In genomic region chr16:86072328-86073102, GRCh38 we compare ENCODE assay signal across 8 cellular contexts.
A peak's percentile ranks its signal among the peaks of the same experiment; 100 is the strongest.
DNase-seq lines count a peak whose midpoint lies in the region; ATAC-seq and TF ChIP-seq lines count a peak whose summit lies in the region.

No MANE protein-coding gene starts in this region.

- H3K4me1 Mint-ChIP-seq in activated naive CD4-positive, alpha-beta T cell treated with anti-CD3 and anti-CD28 coated beads for 36 hours (ENCODE audit: low read depth): no peaks in the 10 kb centered on the region
- peaks cover 10% of the 10 kb centered on the region for H3K4me1 Mint-ChIP-seq in progenitor cell of endocrine pancreas (ENCODE audit: low read depth)
- H3K4me1 Mint-ChIP-seq in effector memory CD8-positive, alpha-beta T cell (ENCODE audit: low read depth in 2 of 2): peaks cover 0 to 2% of the 10 kb centered on the region in 2 donors

- no peak overlapping the region for H3K4me3 Mint-ChIP-seq in activated naive CD4-positive, alpha-beta T cell treated with anti-CD3 and anti-CD28 coated beads for 36 hours
- H3K4me3 Mint-ChIP-seq in progenitor cell of endocrine pancreas (ENCODE audit: low read depth): no peak overlapping the region
- no peak overlapping the region for H3K4me3 Mint-ChIP-seq in effector memory CD8-positive, alpha-beta T cell

- peak; percentile 33 for DNase-seq in AG09309 (ENCODE audit: low read depth)
- DNase-seq in GM20000 (ENCODE audit: low spot score): peak; percentile 81
- DNase-seq in NCI-H82 (lab: John Stamatoyannopoulos, UW): peak; percentile 66
- peak; percentile 73 for DNase-seq in activated naive CD4-positive, alpha-beta T cell treated with anti-CD3 and anti-CD28 coated beads for 36 hours
- DNase-seq in head of caudate nucleus: peak; percentile 38 to 89 (median 72)
- peak; percentile 70 for DNase-seq in progenitor cell of endocrine pancreas (ENCODE audit: low spot score, unreplicated experiment)
- no peak for DNase-seq in effector memory CD8-positive, alpha-beta T cell

- intact Hi-C loops in activated naive CD4-positive, alpha-beta T cell treated with anti-CD3 and anti-CD28 coated beads for 36 hours (cut with micrococcal nuclease): loop anchor here (1.0 kb wide), 1 partner anchor 448 kb away; no protein-coding TSS in a partner anchor
- intact Hi-C loops in head of caudate nucleus (cut with DNase I): loop anchor here (5.0 kb wide), 1 partner anchor 445 kb away; no protein-coding TSS in a partner anchor

- H3K27me3 Mint-ChIP-seq in activated naive CD4-positive, alpha-beta T cell treated with anti-CD3 and anti-CD28 coated beads for 36 hours (ENCODE audit: low read depth): peaks cover 17% of the 10 kb centered on the region
- peaks cover 29% of the 10 kb centered on the region for H3K27me3 Mint-ChIP-seq in progenitor cell of endocrine pancreas
- H3K27me3 Mint-ChIP-seq in effector memory CD8-positive, alpha-beta T cell: peaks cover 46 to 96% of the 10 kb centered on the region in 2 donors

- H3K36me3 Mint-ChIP-seq in activated naive CD4-positive, alpha-beta T cell treated with anti-CD3 and anti-CD28 coated beads for 36 hours (ENCODE audit: low read depth): no peaks in the 10 kb centered on the region
- no peaks in the 10 kb centered on the region for H3K36me3 Mint-ChIP-seq in progenitor cell of endocrine pancreas (ENCODE audit: insufficient read depth)
- no peaks in the 10 kb centered on the region for H3K36me3 Mint-ChIP-seq in effector memory CD8-positive, alpha-beta T cell (ENCODE audit: insufficient read depth)

- TF ChIP-seq CTCF in AG09309 (IDR thresholded peaks at IDR 0.05; ENCODE audit: control insufficient read depth, insufficient read depth, low read depth, low read length, missing control alignments) (peak; percentile 87), GM20000 (IDR thresholded peaks at IDR 0.05; ENCODE audit: extremely low read depth, missing control alignments) (peak; percentile 71), progenitor cell of endocrine pancreas (IDR thresholded peaks at IDR 0.05; ENCODE audit: unreplicated experiment) (peak; percentile 84)

- no peak overlapping the region for H3K4me3 ChIP-seq in AG09309 (ENCODE audit: control insufficient read depth, low read depth, low read length)

- ATAC-seq in effector memory CD8-positive, alpha-beta T cell (replicated peaks): no peak
- ATAC-seq in GM19023 (IDR thresholded peaks at IDR 0.05; ENCODE audit: unreplicated experiment): no peak

- no peaks in the 10 kb centered on the region for H3K9me3 Mint-ChIP-seq in activated naive CD4-positive, alpha-beta T cell treated with anti-CD3 and anti-CD28 coated beads for 36 hours
- H3K9me3 Mint-ChIP-seq in progenitor cell of endocrine pancreas (ENCODE audit: low read depth): peaks cover 4% of the 10 kb centered on the region
- no peaks in the 10 kb centered on the region for H3K9me3 Mint-ChIP-seq in effector memory CD8-positive, alpha-beta T cell

- no peak overlapping the region for H3K27ac Mint-ChIP-seq in activated naive CD4-positive, alpha-beta T cell treated with anti-CD3 and anti-CD28 coated beads for 36 hours
- H3K27ac Mint-ChIP-seq in progenitor cell of endocrine pancreas: no peak overlapping the region
- no peak overlapping the region for H3K27ac Mint-ChIP-seq in effector memory CD8-positive, alpha-beta T cell

- CTCF ChIA-PET in activated naive CD4-positive, alpha-beta T cell treated with anti-CD3 and anti-CD28 coated beads for 36 hours (lab: Charles Lee): interaction anchor here (0.6 to 1.9 kb wide), 9 partner anchors 28 to 672 kb away, joined by 3 to 6 read pairs (median 3); no protein-coding TSS in a partner anchor

Comparison
In these comparisons a context has a peak if more than half of its experiments do, and no peak if none do; other contexts are left out.
1. DNase-seq: peak in AG09309 (single experiment), GM20000 (single experiment), NCI-H82 (single experiment), activated naive CD4-positive, alpha-beta T cell treated with anti-CD3 and anti-CD28 coated beads for 36 hours (single experiment), head of caudate nucleus (42 of 42) and progenitor cell of endocrine pancreas (single experiment); none in effector memory CD8-positive, alpha-beta T cell (0 of 3).
2. Peak in every context shown above with its lines, with median percentiles within 50 percentile points of each other: CTCF ChIP-seq.